In genomic region chr10:114541081-114541833, GRCh38 we compare ENCODE assay signal across 8 cellular contexts.
DNase-seq lines count a peak whose midpoint lies in the region; ATAC-seq and TF ChIP-seq lines count a peak whose summit lies in the region.

No MANE protein-coding gene starts in this region.

- peak; percentile 24 for ATAC-seq in HG03460 (IDR thresholded peaks at IDR 0.05; ENCODE audit: unreplicated experiment)

- H3K4me3 ChIP-seq in fibroblast of the aortic adventitia (ENCODE audit: low read depth, low read length) = no peak overlapping the region

- peak; percentile 60 for DNase-seq in activated T-cell treated with anti-CD3 and anti-CD28 coated beads for 24 hours (ENCODE audit: low read depth)
- peak; percentile 99 for DNase-seq in fibroblast of the aortic adventitia (ENCODE audit: low read depth)
- DNase-seq in stimulated activated CD4-positive, alpha-beta T cell treated with anti-CD3 and anti-CD28 coated beads, Interleukin-4, amount 100 ng/mL, for 24 hours = peak; percentile 77
- no peak for DNase-seq in NCI-H2171 (lab: John Stamatoyannopoulos, UW)
- no peak for DNase-seq in 8988T
- no peak for DNase-seq in DMS53 treated with DMSO at 0.1 percent for 48 hours (lab: John Stamatoyannopoulos, UW; ENCODE audit: unreplicated experiment)
- no peak for DNase-seq in cerebellar cortex (ENCODE audit: low spot score)

- TF ChIP-seq CTCF in fibroblast of the aortic adventitia (IDR thresholded peaks at IDR 0.05; ENCODE audit: insufficient read depth, low read length) = no peak

Comparison
In these comparisons a context has a peak if more than half of its experiments do, and no peak if none do; other contexts are left out.
1. DNase-seq: peak in activated T-cell treated with anti-CD3 and anti-CD28 coated beads for 24 hours (single experiment), fibroblast of the aortic adventitia (single experiment) and stimulated activated CD4-positive, alpha-beta T cell treated with anti-CD3 and anti-CD28 coated beads, Interleukin-4, amount 100 ng/mL, for 24 hours (single experiment); none in NCI-H2171 (single experiment), 8988T (single experiment), DMS53 treated with DMSO at 0.1 percent for 48 hours (single experiment) and cerebellar cortex (single experiment).